ENCODE assay signal across 1 cellular context in the genomic region with DNA sequence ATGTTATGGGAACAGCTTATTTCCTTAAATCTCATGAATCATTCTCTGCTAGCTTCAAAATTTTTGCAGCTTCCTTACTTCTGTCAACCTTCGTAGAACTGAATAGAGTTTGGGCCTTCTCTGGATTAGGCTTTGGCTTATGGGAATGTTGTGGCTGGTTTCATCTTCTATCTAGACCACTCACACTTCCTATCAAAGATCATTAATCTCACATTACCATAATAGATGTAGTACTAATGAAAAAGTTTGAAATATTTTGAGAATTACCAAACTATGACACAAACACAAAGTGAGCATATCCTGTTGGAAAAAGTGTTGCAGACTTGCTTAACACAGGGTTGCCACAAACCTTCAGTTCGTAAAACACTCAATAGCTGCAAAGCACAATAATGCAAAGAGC.
TF ChIP-seq lines count a peak whose summit lies in the region.

No MANE protein-coding gene starts in this region.

TF ChIP-seq in endothelial cell of umbilical vein, 7 proteins besides CTCF, POLR2A, EP300 and RAD21:
- TF ChIP-seq FOS (IDR thresholded peaks at IDR 0.05; ENCODE audit: borderline replicate concordance, insufficient read depth, low read length) = no peak
- no peak for TF ChIP-seq EZH2 (IDR thresholded peaks at IDR 0.05; ENCODE audit: borderline replicate concordance, low read depth, low read length, severe bottlenecking)
- TF ChIP-seq MYC (IDR thresholded peaks at IDR 0.05; ENCODE audit: low read depth, low read length) = no peak
- TF ChIP-seq, protein P1, sequence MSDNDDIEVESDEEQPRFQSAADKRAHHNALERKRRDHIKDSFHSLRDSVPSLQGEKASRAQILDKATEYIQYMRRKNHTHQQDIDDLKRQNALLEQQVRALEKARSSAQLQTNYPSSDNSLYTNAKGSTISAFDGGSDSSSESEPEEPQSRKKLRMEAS (IDR thresholded peaks at IDR 0.05; ENCODE audit: insufficient read depth, insufficient read length) = no peak
- no peak for TF ChIP-seq POLR2AphosphoS5 (IDR thresholded peaks at IDR 0.05; ENCODE audit: insufficient read depth, low read depth, low read length)
- no peak for TF ChIP-seq GATA2 (IDR thresholded peaks at IDR 0.05; ENCODE audit: insufficient read depth, insufficient read length, low read depth, low read length)
- no peak for TF ChIP-seq JUN (IDR thresholded peaks at IDR 0.05; ENCODE audit: borderline replicate concordance, insufficient read depth, insufficient read length, low read depth)
